In the genomic region with DNA sequence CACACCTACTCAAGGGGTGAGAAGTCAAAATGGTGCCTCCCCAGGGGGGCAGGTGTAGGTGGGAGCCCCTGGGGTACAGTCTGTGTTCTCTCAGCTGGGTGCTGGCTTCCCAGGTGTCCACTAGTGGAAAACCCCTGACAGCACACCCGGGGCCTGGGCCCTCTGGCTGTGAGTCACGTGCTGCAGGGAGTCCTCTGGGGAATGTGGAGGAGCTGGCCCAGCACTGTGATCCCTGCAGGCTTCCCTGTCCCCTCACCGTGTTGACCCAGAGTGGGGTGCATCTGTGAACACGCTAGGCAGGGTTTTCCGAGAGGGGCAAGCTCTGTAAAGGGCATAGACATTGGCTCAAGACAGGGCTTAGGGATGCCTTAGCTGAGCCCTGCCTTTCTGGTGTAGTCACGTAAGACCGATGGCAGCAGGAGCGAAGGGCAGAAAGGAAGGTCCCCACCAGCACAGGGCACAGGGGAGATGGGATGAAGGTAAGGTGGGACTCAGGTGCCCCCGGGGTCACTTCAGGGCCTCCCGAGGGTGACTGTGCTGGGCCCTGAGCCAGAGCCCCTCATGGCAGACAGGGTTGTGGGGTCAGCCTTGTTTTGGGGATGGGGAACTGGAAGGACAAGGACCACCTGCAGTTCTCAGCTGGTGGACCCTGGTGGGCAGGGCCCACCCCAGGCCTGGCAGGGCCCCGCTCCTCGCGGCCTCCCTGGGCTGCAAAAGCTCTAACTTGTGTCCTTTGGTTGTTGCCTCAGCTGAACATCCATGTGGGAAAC, we compare ENCODE assay signal across 9 cellular contexts. TPM values are rescaled to one million over a fixed set of nuclear protein-coding genes. Genes with fewer than 3 reads are reported as not detected.
A peak's percentile ranks its signal among the peaks of the same experiment; 100 is the strongest.
DNase-seq lines count a peak whose midpoint lies in the region; ATAC-seq lines count a peak whose summit lies in the region.
"Had no signal": no experiment of that assay in that cellular context is flagged by ENCODE, and none has a peak within 500 bp of the region (broad histone marks: within the 10 kb centered on the region; RNA-seq: fewer than 3 reads in every experiment).

No MANE protein-coding gene starts in this region.

- CTCF ChIA-PET in activated naive CD4-positive, alpha-beta T cell treated with anti-CD3 and anti-CD28 coated beads, Interleukin-2, amount 10 ng/mL, durations not matched to agents 7 days and 5 days (lab: Charles Lee), result no interaction called here

- no peaks in the 10 kb centered on the region for H3K9me3 Mint-ChIP-seq in activated naive CD4-positive, alpha-beta T cell treated with anti-CD3 and anti-CD28 coated beads, Interleukin-2, amount 10 ng/mL, durations not matched to agents 7 days and 5 days
- H3K9me3 Mint-ChIP-seq in stimulated activated naive B cell treated with anti-CD40 and anti-IgM and Interleukin-4, amounts not matched to agents 10 μg/mL and 1 μg/mL and 100 μg/mL, for 72 hours, result no peaks in the 10 kb centered on the region

- peak overlapping the region; percentile 95 for H3K27ac Mint-ChIP-seq in activated naive CD4-positive, alpha-beta T cell treated with anti-CD3 and anti-CD28 coated beads, Interleukin-2, amount 10 ng/mL, durations not matched to agents 7 days and 5 days
- peak overlapping the region; percentile 63 for H3K27ac Mint-ChIP-seq in stimulated activated naive B cell treated with anti-CD40 and anti-IgM and Interleukin-4, amounts not matched to agents 10 μg/mL and 1 μg/mL and 100 μg/mL, for 72 hours

- H3K4me3 Mint-ChIP-seq in activated naive CD4-positive, alpha-beta T cell treated with anti-CD3 and anti-CD28 coated beads, Interleukin-2, amount 10 ng/mL, durations not matched to agents 7 days and 5 days, result no peak overlapping the region
- no peak overlapping the region for H3K4me3 Mint-ChIP-seq in stimulated activated naive B cell treated with anti-CD40 and anti-IgM and Interleukin-4, amounts not matched to agents 10 μg/mL and 1 μg/mL and 100 μg/mL, for 72 hours

- peaks cover 51% of the 10 kb centered on the region for H3K4me1 Mint-ChIP-seq in activated naive CD4-positive, alpha-beta T cell treated with anti-CD3 and anti-CD28 coated beads, Interleukin-2, amount 10 ng/mL, durations not matched to agents 7 days and 5 days
- peaks cover 41 to 70% of the 10 kb centered on the region in 2 donors for H3K4me1 Mint-ChIP-seq in stimulated activated naive B cell treated with anti-CD40 and anti-IgM and Interleukin-4, amounts not matched to agents 10 μg/mL and 1 μg/mL and 100 μg/mL, for 72 hours

- peaks cover 61% of the 10 kb centered on the region for H3K36me3 Mint-ChIP-seq in activated naive CD4-positive, alpha-beta T cell treated with anti-CD3 and anti-CD28 coated beads, Interleukin-2, amount 10 ng/mL, durations not matched to agents 7 days and 5 days
- peaks cover 51 to 76% of the 10 kb centered on the region in 2 donors for H3K36me3 Mint-ChIP-seq in stimulated activated naive B cell treated with anti-CD40 and anti-IgM and Interleukin-4, amounts not matched to agents 10 μg/mL and 1 μg/mL and 100 μg/mL, for 72 hours

- intact Hi-C loops in left cardiac atrium (cut with DNase I), result no loop called here

- ATAC-seq in left cardiac atrium, result no peak
- ATAC-seq in stimulated activated naive B cell treated with anti-CD40 and anti-IgM and Interleukin-4, amounts not matched to agents 10 μg/mL and 1 μg/mL and 100 μg/mL, for 72 hours (replicated peaks), result no peak
- ATAC-seq: gastrocnemius medialis had no signal

- no peak for DNase-seq in activated naive CD4-positive, alpha-beta T cell treated with anti-CD3 and anti-CD28 coated beads, Interleukin-2, amount 10 ng/mL, durations not matched to agents 7 days and 5 days
- no peak for DNase-seq in activated naive CD4-positive, alpha-beta T cell treated with Interleukin-2 at 50 U/mL for 16 hours
- DNase-seq in left cardiac atrium, result peak; percentile 24
- no peak for DNase-seq in stimulated activated naive B cell treated with anti-CD40 and anti-IgM and Interleukin-4, amounts not matched to agents 10 μg/mL and 1 μg/mL and 100 μg/mL, for 72 hours
- DNase-seq in NCI-H1436 treated with DMSO at 0.1 percent for 48 hours (lab: John Stamatoyannopoulos, UW), result no peak
- no peak for DNase-seq in NCI-H524 treated with DMSO at 0.1 percent for 48 hours (lab: John Stamatoyannopoulos, UW)
- DNase-seq: cerebellar nuclear complex, gastrocnemius medialis had no signal

- H3K27me3 Mint-ChIP-seq in activated naive CD4-positive, alpha-beta T cell treated with anti-CD3 and anti-CD28 coated beads, Interleukin-2, amount 10 ng/mL, durations not matched to agents 7 days and 5 days, result no peaks in the 10 kb centered on the region
- no peaks in the 10 kb centered on the region for H3K27me3 Mint-ChIP-seq in stimulated activated naive B cell treated with anti-CD40 and anti-IgM and Interleukin-4, amounts not matched to agents 10 μg/mL and 1 μg/mL and 100 μg/mL, for 72 hours

RNA-seq across cellular contexts. Expression of a gene that starts 14.1 kb away (rescaled TPM):
- 1 to 10 TPM; 5.8 to 6.5 TPM for total RNA-seq in left cardiac atrium
- total RNA-seq: SJSA1 had no signal

RNA-seq across cellular contexts. Expression of a gene that starts 33.0 kb away (rescaled TPM):
- 10 to 100 TPM; 15.0 TPM for total RNA-seq in left cardiac atrium

RNA-seq across cellular contexts. Expression of a gene that starts 37.9 kb away (rescaled TPM):
- 10 to 100 TPM; 46.6 to 54.8 TPM for total RNA-seq in left cardiac atrium

RNA-seq across cellular contexts. Expression of a gene that starts 52.0 kb away (rescaled TPM):
- 10 to 100 TPM in 1 of 2 donors, 1 to 10 TPM in 1; 5.6 to 10.0 TPM for total RNA-seq in left cardiac atrium

RNA-seq across cellular contexts. Expression of a gene that starts 56.9 kb away (rescaled TPM):
- total RNA-seq in left cardiac atrium, result 1,000 to 10,000 TPM in 1 of 2 donors, 100 to 1,000 TPM in 1; 958 to 1,106 TPM
